In genomic region chr19:20776083-20777076, GRCh38 we compare ENCODE assay signal across 8 cellular contexts. TPM values are rescaled to one million over a fixed set of nuclear protein-coding genes. Genes with fewer than 3 reads are reported as not detected.
DNase-seq lines count a peak whose midpoint lies in the region; ATAC-seq and TF ChIP-seq lines count a peak whose summit lies in the region.

Gene ZNF66 (plus strand): TSS chr19:20776304. CDS start chr19:20776448, 144 bp downstream.

- H3K27ac ChIP-seq in DND-41 (ENCODE audit: low read length) (peak within 1 kb of the TSS; percentile 91), Karpas-422 (ENCODE audit: low read length) (peak within 1 kb of the TSS; percentile 65), SJSA1 (no peak within 1 kb of the TSS), suprapubic skin (peak within 1 kb of the TSS; percentile 78)

- H3K9me3 ChIP-seq in DND-41 (ENCODE audit: insufficient read depth, low read length, severe bottlenecking) (peaks cover 4% of the 10 kb centered on the region), Karpas-422 (ENCODE audit: low read length) (0 out of 2 replicates have a peak, but pooled peaks cover 6% of the 10 kb centered on the region), SJSA1 (replicated peaks) (no peaks in the 10 kb centered on the region), suprapubic skin (no peaks in the 10 kb centered on the region)

- DNase-seq in DND-41 (peak; percentile 98), Karpas-422 (peak; percentile 99), SJSA1 (ENCODE audit: low read depth in 1 of 2, low spot score in 2 of 2) (peak; percentile 51 to 74), globus pallidus (ENCODE audit: low spot score) (peak; percentile 99), nucleus accumbens (lab: John Stamatoyannopoulos, UW) (peak; percentile 63 to 99 (median 94)), suprapubic skin (ENCODE audit: low spot score in 2 of 2) (peak; percentile 98 to 99)
- peak; percentile 98 for DNase-seq in activated naive CD4-positive, alpha-beta T cell treated with anti-CD3 and anti-CD28 coated beads for 36 hours

- no peaks in the 10 kb centered on the region for H3K9me2 ChIP-seq in Karpas-422 (replicated peaks; ENCODE audit: insufficient read depth, low read length)

- H3K4me1 ChIP-seq in DND-41 (ENCODE audit: insufficient read depth, low read length): peaks cover 11% of the 10 kb centered on the region; the same call in 1 of the 2 replicates
- H3K4me1 ChIP-seq in Karpas-422 (ENCODE audit: low read length): no peaks in the 10 kb centered on the region
- H3K4me1 ChIP-seq in SJSA1 (replicated peaks): no peaks in the 10 kb centered on the region
- peaks cover 6% of the 10 kb centered on the region for H3K4me1 ChIP-seq in suprapubic skin

- H3K9me3 Mint-ChIP-seq in activated naive CD4-positive, alpha-beta T cell treated with anti-CD3 and anti-CD28 coated beads for 36 hours: peaks cover 17% of the 10 kb centered on the region

- H3K36me3 ChIP-seq in DND-41 (ENCODE audit: insufficient read depth, low read length) (peaks cover 32% of the 10 kb centered on the region), Karpas-422 (ENCODE audit: insufficient read depth, low read length) (peaks cover 34% of the 10 kb centered on the region), SJSA1 (no peaks in the 10 kb centered on the region), suprapubic skin (no peaks in the 10 kb centered on the region)

- no peaks in the 10 kb centered on the region for H4K20me1 ChIP-seq in DND-41 (ENCODE audit: insufficient read depth, low read length)
- no peaks in the 10 kb centered on the region for H4K20me1 ChIP-seq in Karpas-422 (ENCODE audit: insufficient read depth, low read depth, low read length)

- H2AFZ ChIP-seq in DND-41 (ENCODE audit: low read depth, low read length) (peak within 1 kb of the TSS; percentile 80), Karpas-422 (ENCODE audit: low read length) (peak within 1 kb of the TSS; percentile 85; the same call in 1 of the 2 replicates)

- peak within 1 kb of the TSS; percentile 69 to 85; a peak in 3 of 4 replicates for H3K4me3 ChIP-seq in DND-41 (ENCODE audit: low read depth in 1 of 2, low read length in 2 of 2)
- H3K4me3 ChIP-seq in Karpas-422 (ENCODE audit: low read length): peak within 1 kb of the TSS; percentile 91
- peak within 1 kb of the TSS; percentile 40 for H3K4me3 ChIP-seq in SJSA1
- peak within 1 kb of the TSS; percentile 82 for H3K4me3 ChIP-seq in suprapubic skin

- intact Hi-C loops in activated naive CD4-positive, alpha-beta T cell treated with anti-CD3 and anti-CD28 coated beads for 36 hours (cut with micrococcal nuclease): loop anchor here (1.0 to 5.0 kb wide), 12 partner anchors 115 to 990 kb away; partner anchors contain the start of genes ZNF100, ZNF429, ZNF430 and ZNF493

- TF ChIP-seq POLR2A in suprapubic skin (IDR thresholded peaks at IDR 0.05): peak in 1 of 2 donors; percentile 61

- 2% methylated on average over 23 of the region's 42 CpGs for WGBS in suprapubic skin

- H3K27me3 Mint-ChIP-seq in activated naive CD4-positive, alpha-beta T cell treated with anti-CD3 and anti-CD28 coated beads for 36 hours (ENCODE audit: low read depth): no peaks in the 10 kb centered on the region

- CTCF ChIA-PET in activated naive CD4-positive, alpha-beta T cell treated with anti-CD3 and anti-CD28 coated beads for 36 hours (lab: Charles Lee): interaction anchor here (0.6 to 1.4 kb wide), 3 partner anchors 11 to 352 kb away, joined by 3 to 5 read pairs (median 4); no protein-coding TSS in a partner anchor

- peak within 1 kb of the TSS; percentile 100 for H3K4me3 Mint-ChIP-seq in activated naive CD4-positive, alpha-beta T cell treated with anti-CD3 and anti-CD28 coated beads for 36 hours

- H3K4me1 Mint-ChIP-seq in activated naive CD4-positive, alpha-beta T cell treated with anti-CD3 and anti-CD28 coated beads for 36 hours (ENCODE audit: low read depth): peaks cover 18% of the 10 kb centered on the region

- H3K4me2 ChIP-seq in DND-41 (ENCODE audit: insufficient read depth, low read length): peak within 1 kb of the TSS; percentile 62
- H3K4me2 ChIP-seq in Karpas-422 (ENCODE audit: low read depth, low read length, poor library complexity, severe bottlenecking): peak within 1 kb of the TSS; percentile 86

- H3K9ac ChIP-seq in DND-41 (ENCODE audit: low read depth, low read length) (peak within 1 kb of the TSS; percentile 85), Karpas-422 (ENCODE audit: low read length) (peak within 1 kb of the TSS; percentile 91)

- TF ChIP-seq CTCF in DND-41 (IDR thresholded peaks at IDR 0.05; ENCODE audit: borderline replicate concordance, extremely low read depth, low read length, poor library complexity, severe bottlenecking) (no peak), suprapubic skin (IDR thresholded peaks at IDR 0.05) (no peak)

- H3K79me2 ChIP-seq in DND-41 (ENCODE audit: insufficient read depth, low read length): peaks cover 51% of the 10 kb centered on the region
- H3K79me2 ChIP-seq in Karpas-422 (ENCODE audit: low read length): peaks cover 49% of the 10 kb centered on the region

- H3K27me3 ChIP-seq in DND-41 (ENCODE audit: insufficient read depth, low read length, poor library complexity) (no peaks in the 10 kb centered on the region), Karpas-422 (ENCODE audit: low read length) (no peaks in the 10 kb centered on the region), SJSA1 (replicated peaks) (no peaks in the 10 kb centered on the region), suprapubic skin (no peaks in the 10 kb centered on the region)

- TF ChIP-seq EP300 in suprapubic skin (IDR thresholded peaks at IDR 0.05): no peak

- peaks cover 36% of the 10 kb centered on the region for H3K36me3 Mint-ChIP-seq in activated naive CD4-positive, alpha-beta T cell treated with anti-CD3 and anti-CD28 coated beads for 36 hours (ENCODE audit: low read depth)

- peak within 1 kb of the TSS; percentile 95 for H3K27ac Mint-ChIP-seq in activated naive CD4-positive, alpha-beta T cell treated with anti-CD3 and anti-CD28 coated beads for 36 hours

- ATAC-seq in DND-41 (ENCODE audit: insufficient read depth, low read depth): peak; percentile 96
- peak; percentile 97 for ATAC-seq in GM21723 (IDR thresholded peaks at IDR 0.05; ENCODE audit: unreplicated experiment)

RNA-seq across cellular contexts. Expression of gene ZNF66, which starts in this region (rescaled TPM):
- 9.3 and 30.5 TPM in 2 replicates for total RNA-seq in Karpas-422 (2014; rRNA removed; shearing (Covaris generic); ENCODE audit: low replicate concordance)
- 0.84 TPM in 1 of 2 replicates, not detected in the other for total RNA-seq in SJSA1 (2014; rRNA removed; shearing (Covaris generic))
- 1 to 10 TPM; 3.9 to 4.9 TPM for total RNA-seq in activated naive CD4-positive, alpha-beta T cell treated with anti-CD3 and anti-CD28 coated beads for 36 hours
- total RNA-seq in suprapubic skin: 10 to 100 TPM in 2 of 4 donors, 1 to 10 TPM in 2; 6.4 to 10.7 (median 10.1) TPM

Comparison
In these comparisons a context has a peak if more than half of its experiments do, and no peak if none do; other contexts are left out.
1. Peak in DNase-seq and H3K4me3 ChIP-seq in SJSA1; RNA of the gene not detected or under 1 TPM.
2. H3K4me3 ChIP-seq: peak in every context shown above with its lines; median percentile 91 in Karpas-422; 82 in suprapubic skin; 77 in DND-41; 40 in SJSA1.